18 cellular contexts compared by ENCODE assay signal in genomic region chr9:133692364-133692985, GRCh38. TPM values are rescaled to one million over a fixed set of nuclear protein-coding genes. Genes with fewer than 3 reads are reported as not detected.
"Had no signal": no experiment of that assay in that cellular context is flagged by ENCODE, and none has a peak within 500 bp of the region (broad histone marks: within the 10 kb centered on the region; RNA-seq: fewer than 3 reads in every experiment).

No MANE protein-coding gene starts in this region.

- H3K9me3 ChIP-seq: gastrocnemius medialis, SJCRH30, transverse colon had no signal

- H3K27ac ChIP-seq: epithelial cell of prostate, gastrocnemius medialis, SJCRH30, transverse colon, VCaP had no signal

- ATAC-seq: effector memory CD8-positive, alpha-beta T cell; gastrocnemius medialis; naive thymus-derived CD4-positive, alpha-beta T cell had no signal

- H3K36me3 ChIP-seq: gastrocnemius medialis, transverse colon had no signal

- H3K27ac Mint-ChIP-seq: activated CD8-positive, alpha-beta T cell treated with anti-CD3 and anti-CD28 coated beads for 36 hours; activated naive CD8-positive, alpha-beta T cell treated with anti-CD3 and anti-CD28 coated beads, Interleukin-2, amount 50 U/mL, for 24 hours; activated T-helper 1 cell treated with anti-CD3 and anti-CD28 coated beads, Interleukin-12 subunit alpha, Interleukin-12 subunit beta, Interleukin-2, Interleukin-4 antibody, amounts not matched to agents 30 ng/mL and 10 ng/mL and 1 ng/mL, durations not matched to agents 14 hours and 24 hours and 36 hours; dendritic cell treated with granulocyte-macrophage colony-stimulating factor and Interleukin-4, amounts not matched to agents 40 ng/mL and 50 ng/mL, for 4 days had no signal

- H3K9me3 Mint-ChIP-seq: activated CD8-positive, alpha-beta T cell treated with anti-CD3 and anti-CD28 coated beads for 36 hours; activated naive CD8-positive, alpha-beta T cell treated with anti-CD3 and anti-CD28 coated beads, Interleukin-2, amount 50 U/mL, for 24 hours; activated T-helper 1 cell treated with anti-CD3 and anti-CD28 coated beads, Interleukin-12 subunit alpha, Interleukin-12 subunit beta, Interleukin-2, Interleukin-4 antibody, amounts not matched to agents 30 ng/mL and 10 ng/mL and 1 ng/mL, durations not matched to agents 14 hours and 24 hours and 36 hours; dendritic cell treated with granulocyte-macrophage colony-stimulating factor and Interleukin-4, amounts not matched to agents 40 ng/mL and 50 ng/mL, for 4 days; effector memory CD8-positive, alpha-beta T cell; naive thymus-derived CD4-positive, alpha-beta T cell had no signal

- H3K27me3 Mint-ChIP-seq: activated CD8-positive, alpha-beta T cell treated with anti-CD3 and anti-CD28 coated beads for 36 hours; activated naive CD8-positive, alpha-beta T cell treated with anti-CD3 and anti-CD28 coated beads, Interleukin-2, amount 50 U/mL, for 24 hours had no signal

- H3K4me3 Mint-ChIP-seq: activated CD8-positive, alpha-beta T cell treated with anti-CD3 and anti-CD28 coated beads for 36 hours; activated naive CD8-positive, alpha-beta T cell treated with anti-CD3 and anti-CD28 coated beads, Interleukin-2, amount 50 U/mL, for 24 hours; activated T-helper 1 cell treated with anti-CD3 and anti-CD28 coated beads, Interleukin-12 subunit alpha, Interleukin-12 subunit beta, Interleukin-2, Interleukin-4 antibody, amounts not matched to agents 30 ng/mL and 10 ng/mL and 1 ng/mL, durations not matched to agents 14 hours and 24 hours and 36 hours; dendritic cell treated with granulocyte-macrophage colony-stimulating factor and Interleukin-4, amounts not matched to agents 40 ng/mL and 50 ng/mL, for 4 days; effector memory CD8-positive, alpha-beta T cell; naive thymus-derived CD4-positive, alpha-beta T cell had no signal

- DNase-seq: activated CD4-positive, alpha-beta T cell treated with anti-CD3 and anti-CD28 coated beads for 4 hours; activated CD8-positive, alpha-beta memory T cell treated with anti-CD3 and anti-CD28 coated beads, Interleukin-2, amount 50 U/mL, for 4 hours; activated naive CD4-positive, alpha-beta T cell treated with Interleukin-2 at 50 U/mL for 16 hours; central memory CD4-positive, alpha-beta T cell; effector memory CD8-positive, alpha-beta T cell; gastrocnemius medialis; naive thymus-derived CD4-positive, alpha-beta T cell; occipital lobe; SW 1271; transverse colon had no signal

- H3K27me3 ChIP-seq: SJCRH30, transverse colon had no signal

- H3K4me3 ChIP-seq: gastrocnemius medialis, lung, SJCRH30, transverse colon had no signal

- H3K4me1 ChIP-seq: gastrocnemius medialis, transverse colon had no signal

RNA-seq across cellular contexts. Expression of gene DBH, which starts 56.3 kb away (rescaled TPM):
- total RNA-seq: activated CD8-positive, alpha-beta T cell treated with anti-CD3 and anti-CD28 coated beads for 36 hours; activated T-helper 1 cell treated with anti-CD3 and anti-CD28 coated beads, Interleukin-12 subunit alpha, Interleukin-12 subunit beta, Interleukin-2, Interleukin-4 antibody, amounts not matched to agents 30 ng/mL and 10 ng/mL and 1 ng/mL, durations not matched to agents 14 hours and 24 hours and 36 hours; gastrocnemius medialis; occipital lobe; transverse colon had no signal
